26 cellular contexts compared by ENCODE assay signal in genomic region chr11:7311903-7312302, GRCh38.
"Had no signal": no experiment of that assay in that cellular context is flagged by ENCODE, and none has a peak within 500 bp of the region (broad histone marks: within the 10 kb centered on the region; RNA-seq: fewer than 3 reads in every experiment).

No MANE protein-coding gene starts in this region.

- H3K27ac ChIP-seq: neutrophil, pancreas, psoas muscle, right lobe of liver, sigmoid colon, suprapubic skin, testis, tibial artery, transverse colon, upper lobe of left lung, vagina had no signal

- H3K4me3 ChIP-seq: pancreas, psoas muscle, right lobe of liver, sigmoid colon, suprapubic skin, testis, tibial artery, transverse colon, upper lobe of left lung, vagina had no signal

- H3K4me3 Mint-ChIP-seq: naive thymus-derived CD8-positive, alpha-beta T cell; natural killer cell treated with Interleukin-12 subunit alpha and Interleukin-12 subunit beta and Interleukin-15 and Interleukin-18, amount 100 ng/mL, for 72 hours; nephron progenitor cell; neural crest cell; stimulated activated effector memory CD8-positive, alpha-beta T cell treated with anti-CD3 and anti-CD28 coated beads, Interleukin-12 subunit alpha, Interleukin-12 subunit beta, amount 100 ng/mL, for 72 hours; stimulated activated naive B cell treated with anti-CD40 and anti-IgM and Interleukin-4, amounts not matched to agents 10 μg/mL and 1 μg/mL and 100 μg/mL, for 72 hours; stimulated activated naive CD8-positive, alpha-beta T cell treated with anti-CD3 and anti-CD28 coated beads, Interleukin-15, Interleukin-2, amounts not matched to agents 100 ng/mL and 50 ng/mL, for 24 hours had no signal

- H3K4me1 ChIP-seq: pancreas, psoas muscle, right lobe of liver, sigmoid colon, suprapubic skin, testis, tibial artery, transverse colon, upper lobe of left lung, vagina had no signal

- H3K27ac Mint-ChIP-seq: naive thymus-derived CD8-positive, alpha-beta T cell; natural killer cell treated with Interleukin-12 subunit alpha and Interleukin-12 subunit beta and Interleukin-15 and Interleukin-18, amount 100 ng/mL, for 72 hours; nephron progenitor cell; stimulated activated effector memory CD8-positive, alpha-beta T cell treated with anti-CD3 and anti-CD28 coated beads, Interleukin-12 subunit alpha, Interleukin-12 subunit beta, amount 100 ng/mL, for 72 hours; stimulated activated naive B cell treated with anti-CD40 and anti-IgM and Interleukin-4, amounts not matched to agents 10 μg/mL and 1 μg/mL and 100 μg/mL, for 72 hours; stimulated activated naive CD8-positive, alpha-beta T cell treated with anti-CD3 and anti-CD28 coated beads, Interleukin-15, Interleukin-2, amounts not matched to agents 100 ng/mL and 50 ng/mL, for 24 hours had no signal

- H3K4me1 Mint-ChIP-seq: naive thymus-derived CD8-positive, alpha-beta T cell; neural crest cell; stimulated activated effector memory CD8-positive, alpha-beta T cell treated with anti-CD3 and anti-CD28 coated beads, Interleukin-12 subunit alpha, Interleukin-12 subunit beta, amount 100 ng/mL, for 72 hours had no signal

- H3K36me3 Mint-ChIP-seq: naive thymus-derived CD8-positive, alpha-beta T cell; natural killer cell treated with Interleukin-12 subunit alpha and Interleukin-12 subunit beta and Interleukin-15 and Interleukin-18, amount 100 ng/mL, for 72 hours; stimulated activated effector memory CD8-positive, alpha-beta T cell treated with anti-CD3 and anti-CD28 coated beads, Interleukin-12 subunit alpha, Interleukin-12 subunit beta, amount 100 ng/mL, for 72 hours; stimulated activated naive B cell treated with anti-CD40 and anti-IgM and Interleukin-4, amounts not matched to agents 10 μg/mL and 1 μg/mL and 100 μg/mL, for 72 hours had no signal

- H3K36me3 ChIP-seq: neutrophil, pancreas, right lobe of liver, sigmoid colon, suprapubic skin, tibial artery, transverse colon, upper lobe of left lung, vagina had no signal

- ATAC-seq: naive thymus-derived CD8-positive, alpha-beta T cell; natural killer cell treated with Interleukin-12 subunit alpha and Interleukin-12 subunit beta and Interleukin-15 and Interleukin-18, amount 100 ng/mL, for 72 hours; pancreas; psoas muscle; right cardiac atrium; right lobe of liver; stimulated activated effector memory CD8-positive, alpha-beta T cell treated with anti-CD3 and anti-CD28 coated beads, Interleukin-12 subunit alpha, Interleukin-12 subunit beta, amount 100 ng/mL, for 72 hours; stimulated activated naive B cell treated with anti-CD40 and anti-IgM and Interleukin-4, amounts not matched to agents 10 μg/mL and 1 μg/mL and 100 μg/mL, for 72 hours had no signal

- H3K27me3 ChIP-seq: neutrophil, pancreas, right lobe of liver, sigmoid colon, suprapubic skin, testis, tibial artery, transverse colon, upper lobe of left lung, vagina had no signal

- DNase-seq: naive thymus-derived CD8-positive, alpha-beta T cell; nephron progenitor cell; pancreas; psoas muscle; right cardiac atrium; right lobe of liver; sigmoid colon; small intestine; stimulated activated CD4-positive, alpha-beta T cell treated with anti-CD3 and anti-CD28 coated beads, Interleukin-15, amount 100 ng/mL, for 24 hours; stimulated activated CD4-positive, alpha-beta T cell treated with anti-CD3 and anti-CD28 coated beads, Interleukin-2, amount 100 ng/mL, for 24 hours; stimulated activated CD4-positive, alpha-beta T cell treated with anti-CD3 and anti-CD28 coated beads, Interleukin-2, amount 100 ng/mL, for 48 hours; stimulated activated CD4-positive, alpha-beta T cell treated with anti-CD3 and anti-CD28 coated beads, Interleukin-4, amount 100 ng/mL, for 24 hours; stimulated activated naive B cell treated with anti-CD40 and anti-IgM and Interleukin-4, amounts not matched to agents 10 μg/mL and 1 μg/mL and 100 μg/mL, for 72 hours; stimulated activated naive CD4-positive, alpha-beta T cell treated with Interleukin-2 at 50 U/mL for 16 hours; substantia nigra; testis; tibial artery; transverse colon; upper lobe of left lung had no signal

- H3K9me3 ChIP-seq: neutrophil, pancreas, psoas muscle, right lobe of liver, sigmoid colon, suprapubic skin, testis, tibial artery, transverse colon, upper lobe of left lung, vagina had no signal

- H3K9me3 Mint-ChIP-seq: nephron progenitor cell; stimulated activated effector memory CD8-positive, alpha-beta T cell treated with anti-CD3 and anti-CD28 coated beads, Interleukin-12 subunit alpha, Interleukin-12 subunit beta, amount 100 ng/mL, for 72 hours had no signal
